1 cellular context compared by ENCODE assay signal in the genomic region with DNA sequence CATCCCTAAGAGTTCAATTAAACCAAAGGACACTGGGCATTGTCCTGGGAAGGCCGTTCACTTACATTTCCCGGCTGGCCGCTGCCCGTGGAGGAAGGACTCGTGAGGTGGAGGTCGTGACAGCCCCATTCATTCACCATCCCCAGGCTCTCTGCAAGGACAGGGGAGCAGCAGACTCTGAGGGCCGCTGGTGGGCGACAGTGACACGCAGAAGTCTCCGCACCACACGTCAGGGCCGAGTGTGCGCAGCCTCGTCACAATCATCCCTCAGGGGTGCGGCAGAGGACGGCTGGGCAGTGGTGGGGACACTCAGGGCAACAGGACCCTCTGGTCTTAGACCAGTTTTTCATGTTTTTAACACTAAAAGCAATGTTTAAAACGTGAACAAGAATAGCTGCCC.
TF ChIP-seq lines count a peak whose summit lies in the region.

No MANE protein-coding gene starts in this region.

TF ChIP-seq in K562, 482 proteins besides CTCF, POLR2A, EP300 and RAD21:
- TF ChIP-seq ZNF77 (CRISPR knock-in tag; IDR thresholded peaks at IDR 0.05) (no peak), ZBTB1 (CRISPR knock-in tag; IDR thresholded peaks at IDR 0.05; ENCODE audit: borderline replicate concordance, low read depth) (no peak), KAT7 (CRISPR knock-in tag; IDR thresholded peaks at IDR 0.05; ENCODE audit: borderline replicate concordance) (no peak), FUS (optimal IDR thresholded peaks at IDR 0.05; ENCODE audit: low read depth, low read length) (no peak), NCOA4 (IDR thresholded peaks at IDR 0.05; ENCODE audit: partially characterized antibody) (no peak), RFX5 (IDR thresholded peaks at IDR 0.05; ENCODE audit: low read depth, low read length) (no peak), ZNF24 (IDR thresholded peaks at IDR 0.05) (no peak), ZNF766 (CRISPR knock-in tag; conservative IDR thresholded peaks at IDR 0.05) (no peak), ZFP36 (IDR thresholded peaks at IDR 0.05; ENCODE audit: low read depth, low read length, partially characterized antibody) (no peak), CREB1 (IDR thresholded peaks at IDR 0.05) (no peak), CREB1 (CRISPR knock-in tag; IDR thresholded peaks at IDR 0.05) (no peak), ZNF584 (CRISPR knock-in tag; IDR thresholded peaks at IDR 0.05; ENCODE audit: low read depth) (no peak), HINFP (tag; conservative IDR thresholded peaks at IDR 0.05; ENCODE audit: low read depth) (no peak), ARNT (IDR thresholded peaks at IDR 0.05) (no peak), SRSF9 (IDR thresholded peaks at IDR 0.05; ENCODE audit: borderline replicate concordance, low read depth, low read length) (no peak), ZNF696 (CRISPR knock-in tag; conservative IDR thresholded peaks at IDR 0.05) (no peak), NONO (IDR thresholded peaks at IDR 0.05; ENCODE audit: low read depth in 2 of 2, low read length in 1 of 2) (no peak)
- TF ChIP-seq, protein P1, sequence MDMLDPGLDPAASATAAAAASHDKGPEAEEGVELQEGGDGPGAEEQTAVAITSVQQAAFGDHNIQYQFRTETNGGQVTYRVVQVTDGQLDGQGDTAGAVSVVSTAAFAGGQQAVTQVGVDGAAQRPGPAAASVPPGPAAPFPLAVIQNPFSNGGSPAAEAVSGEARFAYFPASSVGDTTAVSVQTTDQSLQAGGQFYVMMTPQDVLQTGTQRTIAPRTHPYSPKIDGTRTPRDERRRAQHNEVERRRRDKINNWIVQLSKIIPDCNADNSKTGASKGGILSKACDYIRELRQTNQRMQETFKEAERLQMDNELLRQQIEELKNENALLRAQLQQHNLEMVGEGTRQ (CRISPR knock-in tag; IDR thresholded peaks at IDR 0.05) = no peak
- TF ChIP-seq, protein P2, sequence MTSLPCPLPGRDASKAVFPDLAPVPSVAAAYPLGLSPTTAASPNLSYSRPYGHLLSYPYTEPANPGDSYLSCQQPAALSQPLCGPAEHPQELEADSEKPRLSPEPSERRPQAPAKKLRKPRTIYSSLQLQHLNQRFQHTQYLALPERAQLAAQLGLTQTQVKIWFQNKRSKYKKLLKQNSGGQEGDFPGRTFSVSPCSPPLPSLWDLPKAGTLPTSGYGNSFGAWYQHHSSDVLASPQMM (CRISPR knock-in tag; IDR thresholded peaks at IDR 0.05) = no peak
- TF ChIP-seq, protein P3, sequence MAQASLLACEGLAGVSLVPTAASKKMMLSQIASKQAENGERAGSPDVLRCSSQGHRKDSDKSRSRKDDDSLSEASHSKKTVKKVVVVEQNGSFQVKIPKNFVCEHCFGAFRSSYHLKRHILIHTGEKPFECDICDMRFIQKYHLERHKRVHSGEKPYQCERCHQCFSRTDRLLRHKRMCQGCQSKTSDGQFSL (CRISPR knock-in tag; IDR thresholded peaks at IDR 0.05) = no peak
- TF ChIP-seq, protein P3 (tag; IDR thresholded peaks at IDR 0.05) = no peak
- TF ChIP-seq, protein P4, sequence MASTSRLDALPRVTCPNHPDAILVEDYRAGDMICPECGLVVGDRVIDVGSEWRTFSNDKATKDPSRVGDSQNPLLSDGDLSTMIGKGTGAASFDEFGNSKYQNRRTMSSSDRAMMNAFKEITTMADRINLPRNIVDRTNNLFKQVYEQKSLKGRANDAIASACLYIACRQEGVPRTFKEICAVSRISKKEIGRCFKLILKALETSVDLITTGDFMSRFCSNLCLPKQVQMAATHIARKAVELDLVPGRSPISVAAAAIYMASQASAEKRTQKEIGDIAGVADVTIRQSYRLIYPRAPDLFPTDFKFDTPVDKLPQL (IDR thresholded peaks at IDR 0.05; ENCODE audit: extremely low read depth, insufficient read length) = no peak
